ENCODE assay signal across 9 cellular contexts in the genomic region with DNA sequence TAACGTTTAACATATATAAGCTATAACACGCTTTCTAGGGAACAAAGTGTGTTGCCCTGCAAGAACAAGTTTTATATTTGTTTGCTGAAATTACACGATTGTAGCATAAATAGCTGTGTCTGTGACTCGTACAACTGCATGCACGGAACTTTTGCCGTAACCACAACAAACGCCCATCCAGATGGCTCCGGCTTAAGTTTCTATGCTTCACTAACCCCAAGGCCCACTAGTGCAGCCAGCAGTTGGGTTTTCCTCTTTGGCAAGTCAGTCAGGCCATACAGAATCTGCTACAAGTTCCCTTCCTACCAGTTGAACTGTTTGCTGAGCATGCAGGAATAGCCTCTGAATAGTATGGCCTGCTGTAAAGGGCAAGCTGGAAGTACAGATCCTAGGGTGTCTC. TPM values are rescaled to one million over a fixed set of nuclear protein-coding genes. Genes with fewer than 3 reads are reported as not detected.
A peak's percentile ranks its signal among the peaks of the same experiment; 100 is the strongest.
DNase-seq lines count a peak whose midpoint lies in the region; ATAC-seq and TF ChIP-seq lines count a peak whose summit lies in the region.
"Had no signal": no experiment of that assay in that cellular context is flagged by ENCODE, and none has a peak within 500 bp of the region (broad histone marks: within the 10 kb centered on the region; RNA-seq: fewer than 3 reads in every experiment).

No MANE protein-coding gene starts in this region.

- intact Hi-C loops in OCI-LY7 (cut with micrococcal nuclease; ENCODE audit: unreplicated experiment) = no loop called here

- no TSS peak for BruUV-seq in OCI-LY7 (replicated peaks; lab: Mats Ljungman, UMichigan)

- no peak for TF ChIP-seq CTCF in OCI-LY7 (conservative IDR thresholded peaks at IDR 0.05; ENCODE audit: low read length)

- peaks cover 34% of the 10 kb centered on the region for H3K4me1 ChIP-seq in OCI-LY7 (ENCODE audit: insufficient read depth, low read length, poor library complexity, severe bottlenecking)

- no peaks in the 10 kb centered on the region for H3K9me3 ChIP-seq in OCI-LY7 (ENCODE audit: low read length)

- H3K9me2 ChIP-seq in OCI-LY7 (ENCODE audit: insufficient read depth, low read length) = no peaks in the 10 kb centered on the region

- DNase-seq in DMS 273 treated with DMSO at 0.1 percent for 48 hours (lab: John Stamatoyannopoulos, UW) (peak; percentile 72), OCI-LY7 (ENCODE audit: low spot score) (peak; percentile 85), kidney glomerular epithelial cell (lab: John Stamatoyannopoulos, UW) (peak; percentile 9), superior temporal gyrus (ENCODE audit: extremely low spot score) (no peak), nucleus accumbens (lab: John Stamatoyannopoulos, UW) (no peak)
- no peak for DNase-seq in stimulated activated naive CD4-positive, alpha-beta T cell (lab: John Stamatoyannopoulos, UW)
- no peak for DNase-seq in stimulated activated CD4-positive, alpha-beta T cell treated with anti-CD3 and anti-CD28 coated beads, Interleukin-2, amount 100 ng/mL, for 48 hours

- peak overlapping the region; percentile 68 for H3K4me2 ChIP-seq in OCI-LY7 (ENCODE audit: low read length)

- peak; percentile 53 for ATAC-seq in HG02623 (IDR thresholded peaks at IDR 0.05; ENCODE audit: unreplicated experiment)

- POLR2A ChIA-PET in OCI-LY7 (lab: Charles Lee) = interaction anchor here (1.2 kb wide), 2 partner anchors 10 to 14 kb away, joined by 3 to 4 read pairs; no protein-coding TSS in a partner anchor

- H2AFZ ChIP-seq in OCI-LY7 (ENCODE audit: low read length) = no peak overlapping the region

- H4K20me1 ChIP-seq in OCI-LY7 (ENCODE audit: insufficient read depth, low read length) = no peaks in the 10 kb centered on the region

- CTCF ChIA-PET in OCI-LY7 (lab: Charles Lee; ENCODE audit: unreplicated experiment) = no interaction called here

- H3K79me2 ChIP-seq in OCI-LY7 (ENCODE audit: insufficient read depth, low read depth, low read length) = no peaks in the 10 kb centered on the region

- peak overlapping the region; percentile 30 for H3K4me3 ChIP-seq in OCI-LY7 (ENCODE audit: low read depth, low read length, poor library complexity, severe bottlenecking)

- H3K36me3 ChIP-seq in OCI-LY7 (ENCODE audit: insufficient read depth, low read length) = no peaks in the 10 kb centered on the region

- peak overlapping the region; percentile 49 for H3K27ac ChIP-seq in OCI-LY7 (ENCODE audit: low read depth, low read length, poor library complexity, severe bottlenecking)
- H3K27ac ChIP-seq: epithelial cell of prostate had no signal

RNA-seq across cellular contexts. Expression of a gene that starts 12.1 kb away (rescaled TPM):
- total RNA-seq in OCI-LY7 (2014; rRNA removed; shearing (Covaris generic)) = 4.3 and 7.7 TPM in 2 replicates
- 0.63 TPM in 1 of 2 replicates, not detected in the other for total RNA-seq in OCI-LY7 (2022)

Comparison
In these comparisons a context has a peak if more than half of its experiments do, and no peak if none do; other contexts are left out.
1. DNase-seq: peak in DMS 273 treated with DMSO at 0.1 percent for 48 hours (single experiment), OCI-LY7 (single experiment) and kidney glomerular epithelial cell (single experiment); none in stimulated activated naive CD4-positive, alpha-beta T cell (0 of 6), stimulated activated CD4-positive, alpha-beta T cell treated with anti-CD3 and anti-CD28 coated beads, Interleukin-2, amount 100 ng/mL, for 48 hours (0 of 2), superior temporal gyrus (single experiment) and nucleus accumbens (0 of 56).